8 cellular contexts compared by ENCODE assay signal in the genomic region with DNA sequence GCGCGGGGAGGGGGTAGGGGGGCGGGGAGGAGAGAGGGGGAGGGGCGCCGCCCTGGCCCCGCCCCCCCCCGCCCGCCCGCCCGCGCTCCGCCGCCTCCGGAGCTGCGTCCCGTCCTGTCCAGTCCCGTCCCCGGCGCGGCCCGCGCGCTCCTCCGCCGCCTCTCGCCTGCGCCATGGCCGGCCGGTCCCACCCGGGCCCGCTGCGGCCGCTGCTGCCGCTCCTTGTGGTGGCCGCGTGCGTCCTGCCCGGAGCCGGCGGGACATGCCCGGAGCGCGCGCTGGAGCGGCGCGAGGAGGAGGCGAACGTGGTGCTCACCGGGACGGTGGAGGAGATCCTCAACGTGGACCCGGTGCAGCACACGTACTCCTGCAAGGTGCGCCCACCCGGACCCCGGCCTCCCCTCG. TPM values are rescaled to one million over a fixed set of nuclear protein-coding genes. Genes with fewer than 3 reads are reported as not detected.
DNase-seq lines count a peak whose midpoint lies in the region; ATAC-seq and TF ChIP-seq lines count a peak whose summit lies in the region.

A gene (plus strand): TSS at position 121 of the 405 bp plus-strand sequence. CDS start 53 bp downstream, at position 174.

- peaks cover 3% of the 10 kb centered on the region for H3K79me2 ChIP-seq in ACC112 (ENCODE audit: control insufficient read depth, insufficient read depth, low read length, unreplicated experiment)

- H3K27ac ChIP-seq in ACC112 (ENCODE audit: low read depth, low read length), result peak within 1 kb of the TSS; percentile 62; the same call in 1 of the 2 replicates
- H3K27ac ChIP-seq in WERI-Rb-1, result peak within 1 kb of the TSS; percentile 88

- TF ChIP-seq POLR2A in GM18526 (IDR thresholded peaks at IDR 0.05; ENCODE audit: extremely low read depth, insufficient read length), result peak; percentile 22

- H3K9me3 ChIP-seq in WERI-Rb-1 (ENCODE audit: severe bottlenecking), result no peaks in the 10 kb centered on the region

- peak; percentile 18 for ATAC-seq in HG03039 (IDR thresholded peaks at IDR 0.05; ENCODE audit: unreplicated experiment)

- H2AFZ ChIP-seq in ACC112 (ENCODE audit: low read length, unreplicated experiment), result peak within 1 kb of the TSS; percentile 25

- no peaks in the 10 kb centered on the region for H3K27me3 ChIP-seq in ACC112 (ENCODE audit: insufficient read depth, low read length)
- no peaks in the 10 kb centered on the region for H3K27me3 ChIP-seq in WERI-Rb-1 (ENCODE audit: insufficient read depth, low read depth, severe bottlenecking)

- DNase-seq in WERI-Rb-1, result no peak
- DNase-seq in foreskin fibroblast, result peak in 1 of 2 donors; percentile 49
- DNase-seq in occipital lobe (lab: John Stamatoyannopoulos, UW), result no peak
- DNase-seq in RPMI8226, result no peak
- no peak for DNase-seq in NCI-H1092 treated with DMSO at 0.1 percent for 48 hours (lab: John Stamatoyannopoulos, UW)

- H3K4me3 ChIP-seq in ACC112 (ENCODE audit: low read depth, low read length) (peak within 1 kb of the TSS; percentile 88), WERI-Rb-1 (ENCODE audit: low read depth, low read length) (peak within 1 kb of the TSS; percentile 48), foreskin fibroblast (ENCODE audit: low read depth in 1 of 2, low read length in 2 of 2) (peak within 1 kb of the TSS; percentile 57 to 61)

- H3K36me3 ChIP-seq in ACC112 (ENCODE audit: insufficient read depth, low read length), result peaks cover 3% of the 10 kb centered on the region; the same call in 1 of the 2 replicates
- H3K36me3 ChIP-seq in WERI-Rb-1, result peaks cover 24% of the 10 kb centered on the region

- TF ChIP-seq CTCF in WERI-Rb-1 (IDR thresholded peaks at IDR 0.05; ENCODE audit: low read depth, low read length) (no peak), foreskin fibroblast (IDR thresholded peaks at IDR 0.05; ENCODE audit: low read depth, low read length) (no peak)

- H3K4me1 ChIP-seq in ACC112 (ENCODE audit: control insufficient read depth, insufficient read depth, low read length, unreplicated experiment), result peaks cover 32% of the 10 kb centered on the region

RNA-seq across cellular contexts. Expression of the gene that starts here (rescaled TPM):
- 71.9 TPM for total RNA-seq in occipital lobe
